12 cellular contexts compared by ENCODE assay signal in genomic region chr7:74798223-74798622, GRCh38. TPM values are rescaled to one million over a fixed set of nuclear protein-coding genes. Genes with fewer than 3 reads are reported as not detected.
DNase-seq lines count a peak whose midpoint lies in the region; ATAC-seq, FAIRE-seq and TF ChIP-seq lines count a peak whose summit lies in the region.
"Not testable (repeated sequence)": the region's sequence is repeated elsewhere in the genome, so short reads cannot be mapped to it uniquely, and the experiment has no call there.
"Had no signal": no experiment of that assay in that cellular context is flagged by ENCODE, and none has a peak within 500 bp of the region (broad histone marks: within the 10 kb centered on the region; RNA-seq: fewer than 3 reads in every experiment).

No MANE protein-coding gene starts in this region.

- not testable (repeated sequence) for H3K4me2 ChIP-seq in PC-3 (ENCODE audit: low read length); K562 (ENCODE audit: insufficient read depth, low read length)

- not testable (repeated sequence) for TF ChIP-seq POLR2A in K562 (conservative IDR thresholded peaks at IDR 0.05)

- POLR2A ChIA-PET in PC-3 (lab: Charles Lee; ENCODE audit: unreplicated experiment) = interaction anchor here (0.6 kb wide), 2 partner anchors 162 to 349 kb away, joined by 3 to 5 read pairs; no protein-coding TSS in a partner anchor
- POLR2A ChIA-PET in activated CD4-positive, alpha-beta T cell treated with anti-CD3 and anti-CD28 coated beads for 36 hours (lab: Charles Lee); K562 (lab: Yijun Ruan, JAX): not testable (repeated sequence)

- not testable (repeated sequence) for H3K27ac ChIP-seq in PC-3 (ENCODE audit: low read length); K562 (ENCODE audit: extremely low read depth, low read depth, low read length)

- 17% methylated on average over 2 of the region's 15 CpGs for WGBS in K562 (ENCODE audit: insufficient coverage, low coverage, missing lambda C conversion rate)

- not testable (repeated sequence) for H2AFZ ChIP-seq in PC-3 (ENCODE audit: low read length); K562 (ENCODE audit: low read depth, low read length)

- in situ Hi-C loops in K562 (cut with MboI) = not testable (repeated sequence)

- H3K4me1 Mint-ChIP-seq in Calu3 (ENCODE audit: low read depth, unreplicated experiment); activated CD4-positive, alpha-beta T cell treated with anti-CD3 and anti-CD28 coated beads for 36 hours; activated T-cell treated with anti-CD3 and anti-CD28 coated beads, Interleukin-2, amount 50 U/mL, for 72 hours (ENCODE audit: low read depth); stimulated activated naive CD8-positive, alpha-beta T cell treated with anti-CD3 and anti-CD28 coated beads, Interleukin-15, amount 100 ng/mL, for 72 hours: not testable (repeated sequence)

- H3K36me3 Mint-ChIP-seq in Calu3 (ENCODE audit: insufficient read depth, unreplicated experiment); activated CD4-positive, alpha-beta T cell treated with anti-CD3 and anti-CD28 coated beads for 36 hours (ENCODE audit: low read depth); activated T-cell treated with anti-CD3 and anti-CD28 coated beads, Interleukin-2, amount 50 U/mL, for 72 hours (ENCODE audit: insufficient read depth in 2 of 2): not testable (repeated sequence)

- H3K9me3 ChIP-seq in PC-3 (ENCODE audit: low read length); K562 (replicated peaks; ENCODE audit: control insufficient read depth, insufficient read depth, low read depth, low read length): not testable (repeated sequence)

- not testable (repeated sequence) for H3K9me1 ChIP-seq in K562 (ENCODE audit: control insufficient read depth, insufficient read depth, low read length)

- not testable (repeated sequence) for FAIRE-seq in K562 (lab: Jason Lieb, UNC)

- not testable (repeated sequence) for H3K27ac Mint-ChIP-seq in Calu3 (ENCODE audit: unreplicated experiment); activated CD4-positive, alpha-beta T cell treated with anti-CD3 and anti-CD28 coated beads for 36 hours; activated T-cell treated with anti-CD3 and anti-CD28 coated beads, Interleukin-2, amount 50 U/mL, for 72 hours; stimulated activated naive CD8-positive, alpha-beta T cell treated with anti-CD3 and anti-CD28 coated beads, Interleukin-15, amount 100 ng/mL, for 72 hours

- H4K20me1 ChIP-seq in PC-3 (ENCODE audit: low read length); K562 (replicated peaks; ENCODE audit: control insufficient read depth, insufficient read depth, low read length): not testable (repeated sequence)

- intact Hi-C loops in Calu3 (cut with micrococcal nuclease; ENCODE audit: unreplicated experiment); PC-3 (cut with micrococcal nuclease); activated CD4-positive, alpha-beta T cell treated with anti-CD3 and anti-CD28 coated beads for 36 hours (cut with DNase I, micrococcal nuclease); K562 (cut with micrococcal nuclease); left colon (cut with DNase I, micrococcal nuclease); posterior vena cava (cut with DNase I): not testable (repeated sequence)

- not testable (repeated sequence) for TF ChIP-seq EP300 in K562 (IDR thresholded peaks at IDR 0.05; ENCODE audit: low read length)

- not testable (repeated sequence) for H3K79me2 ChIP-seq in PC-3 (ENCODE audit: low read length); K562 (ENCODE audit: control insufficient read depth, insufficient read depth, low read length)

- TF ChIP-seq RAD21 in K562 (CRISPR knock-in tag; conservative IDR thresholded peaks at IDR 0.05 in 1 of 2, IDR thresholded peaks at IDR 0.05 in 1 of 2) = not testable (repeated sequence)

- H3K27me3 Mint-ChIP-seq in Calu3 (ENCODE audit: unreplicated experiment); activated CD4-positive, alpha-beta T cell treated with anti-CD3 and anti-CD28 coated beads for 36 hours; activated T-cell treated with anti-CD3 and anti-CD28 coated beads, Interleukin-2, amount 50 U/mL, for 72 hours (ENCODE audit: low read depth); stimulated activated naive CD8-positive, alpha-beta T cell treated with anti-CD3 and anti-CD28 coated beads, Interleukin-15, amount 100 ng/mL, for 72 hours: not testable (repeated sequence)

- H3K36me3 ChIP-seq in PC-3 (ENCODE audit: low read depth, low read length); K562 (ENCODE audit: control insufficient read depth, insufficient read depth, low read length): not testable (repeated sequence)

- not testable (repeated sequence) for ATAC-seq in PC-3; activated CD4-positive, alpha-beta T cell treated with anti-CD3 and anti-CD28 coated beads for 36 hours
- peak; percentile 19 to 24 for ATAC-seq in activated T-cell treated with anti-CD3 and anti-CD28 coated beads, Interleukin-2, amount 50 U/mL, for 72 hours (replicated peaks in 1 of 2)
- ATAC-seq in K562 (peak; percentile 83), left colon (peak; percentile 38)
- ATAC-seq in stimulated activated naive CD8-positive, alpha-beta T cell treated with anti-CD3 and anti-CD28 coated beads, Interleukin-15, amount 100 ng/mL, for 72 hours = peak; percentile 13

- H3K27me3 ChIP-seq in PC-3 (ENCODE audit: low read length); K562 (ENCODE audit: control insufficient read depth in 2 of 2, insufficient read depth in 2 of 2, low read length in 2 of 2): not testable (repeated sequence)

- not testable (repeated sequence) for H3K9me2 ChIP-seq in PC-3 (replicated peaks; ENCODE audit: low read length)

- not testable (repeated sequence) for H3K9me3 Mint-ChIP-seq in Calu3 (ENCODE audit: low read depth, unreplicated experiment); activated CD4-positive, alpha-beta T cell treated with anti-CD3 and anti-CD28 coated beads for 36 hours (ENCODE audit: low read depth); activated T-cell treated with anti-CD3 and anti-CD28 coated beads, Interleukin-2, amount 50 U/mL, for 72 hours; stimulated activated naive CD8-positive, alpha-beta T cell treated with anti-CD3 and anti-CD28 coated beads, Interleukin-15, amount 100 ng/mL, for 72 hours

- DNase-seq in Calu3; PC-3; activated T-cell treated with anti-CD3 and anti-CD28 coated beads, Interleukin-2, amount 50 U/mL, for 72 hours; K562 (ENCODE audit: extremely low read depth in 1 of 4, low spot score in 3 of 4); left colon; stimulated activated naive CD8-positive, alpha-beta T cell treated with anti-CD3 and anti-CD28 coated beads, Interleukin-15, amount 100 ng/mL, for 72 hours: not testable (repeated sequence)
- peak; percentile 9 for DNase-seq in activated CD4-positive, alpha-beta T cell treated with anti-CD3 and anti-CD28 coated beads for 36 hours
- DNase-seq in posterior vena cava (ENCODE audit: low spot score) = peak; percentile 5

- not testable (repeated sequence) for H3K4me3 Mint-ChIP-seq in Calu3 (ENCODE audit: low read depth, unreplicated experiment); activated CD4-positive, alpha-beta T cell treated with anti-CD3 and anti-CD28 coated beads for 36 hours; activated T-cell treated with anti-CD3 and anti-CD28 coated beads, Interleukin-2, amount 50 U/mL, for 72 hours; stimulated activated naive CD8-positive, alpha-beta T cell treated with anti-CD3 and anti-CD28 coated beads, Interleukin-15, amount 100 ng/mL, for 72 hours

- TSS peak; percentile 98 for BruUV-seq in Calu3 (replicated peaks; lab: Mats Ljungman, UMichigan)
- BruUV-seq in PC-3 (replicated peaks; lab: Mats Ljungman, UMichigan) = TSS peak; percentile 99
- BruUV-seq in K562 (replicated peaks; lab: Mats Ljungman, UMichigan) = not testable (repeated sequence)

- H3F3A ChIP-seq in PC-3 (ENCODE audit: low read length, unreplicated experiment) = not testable (repeated sequence)

- CTCF ChIA-PET in Calu3 (lab: Charles Lee); PC-3 (lab: Charles Lee); activated CD4-positive, alpha-beta T cell treated with anti-CD3 and anti-CD28 coated beads for 36 hours (lab: Charles Lee); K562 (lab: Yijun Ruan, JAX; ENCODE audit: low intra/inter-chr PET ratio): not testable (repeated sequence)

- not testable (repeated sequence) for H3K9ac ChIP-seq in PC-3 (ENCODE audit: low read length); K562 (ENCODE audit: insufficient read depth in 1 of 2, low read depth in 2 of 2, low read length in 2 of 2)

- TF ChIP-seq CTCF in Calu3 (IDR thresholded peaks at IDR 0.05; ENCODE audit: unreplicated experiment); PC-3 (conservative IDR thresholded peaks at IDR 0.05; ENCODE audit: low read depth, low read length); K562 (IDR thresholded peaks at IDR 0.05 in 2 of 3, conservative IDR thresholded peaks at IDR 0.05 in 1 of 3; ENCODE audit: insufficient read depth in 2 of 3, low read depth in 1 of 3, low read length in 3 of 3): not testable (repeated sequence)

- not testable (repeated sequence) for H3K4me3 ChIP-seq in PC-3 (ENCODE audit: low read length); K562

- not testable (repeated sequence) for H3K4me1 ChIP-seq in PC-3 (ENCODE audit: insufficient read depth, low read length); K562 (replicated peaks in 1 of 2; ENCODE audit: control insufficient read depth in 2 of 2, insufficient read depth in 2 of 2, low read length in 2 of 2)

RNA-seq across cellular contexts. Expression of gene NCF1, which starts 24.4 kb away (rescaled TPM):
- total RNA-seq in Calu3 (2022) (0.51 TPM in 1 of 2 replicates, not detected in the other), PC-3 (2014; rRNA removed) (not detected in 2 replicates), K562 (2014; rRNA removed) (0.29 TPM in 1 of 2 replicates, not detected in the other), K562 (2014; rRNA removed; fragmentation: Illumina TruSeq; extraction: Trizol) (not detected in 2 replicates), K562 (2015; rRNA removed; fragmentation: Illumina TruSeq; extraction: Trizol) (0.19 TPM in 1 of 2 replicates, not detected in the other), K562 (2021) (0.29 TPM in 1 of 2 replicates, not detected in the other), left colon (1 to 10 TPM; 2.9 to 4.4 TPM), posterior vena cava (1 to 10 TPM; 1.8 to 9.3 TPM)
- under 1 TPM; 0.35 to 0.78 TPM for total RNA-seq in activated CD4-positive, alpha-beta T cell treated with anti-CD3 and anti-CD28 coated beads for 36 hours
- 1 to 10 TPM; 1.8 to 3.8 TPM for total RNA-seq in activated T-cell treated with anti-CD3 and anti-CD28 coated beads, Interleukin-2, amount 50 U/mL, for 72 hours
- not detected in 2 replicates for total RNA-seq in K562 (2011; cell fraction: chromatin; rRNA removed; ENCODE audit: low replicate concordance)
- total RNA-seq in K562 (2011; cell fraction: nucleolus; rRNA removed) = not detected in 2 replicates
- total RNA-seq in K562 (2011; cell fraction: nucleoplasm; rRNA removed) = 0.99 TPM in 1 of 2 replicates, not detected in the other
- polyA plus RNA-seq in K562 (2011; rRNA removed) (0.07 TPM in 1 of 2 replicates, not detected in the other), K562 (2014; fragmentation: Illumina TruSeq; extraction: Trizol) (not detected in 2 replicates), K562 (2014; fragmentation: Nextera tagmentation; extraction: Ambion mirVana) (not detected), K562 (2014; rRNA removed) (0.26 TPM in 1 of 2 replicates, not detected in the other)
- polyA plus RNA-seq in K562 (2011; cell fraction: cytosol; rRNA removed) = 0.03 and 0.09 TPM in 2 replicates
- polyA plus RNA-seq in K562 (2011; cell fraction: nucleus; rRNA removed) = 0.14 and 0.49 TPM in 2 replicates
- polyA plus RNA-seq in K562 (2012) = 0.33 and 0.39 TPM in 2 replicates
- polyA minus RNA-seq in K562 (2011; rRNA and poly(A)+ RNA removed) = 0.12 and 0.21 TPM in 2 replicates
- polyA minus RNA-seq in K562 (2011; cell fraction: cytosol; rRNA and poly(A)+ RNA removed) = not detected in 2 replicates
- 0.13 TPM in 1 of 2 replicates, not detected in the other for polyA minus RNA-seq in K562 (2011; cell fraction: nucleus; rRNA and poly(A)+ RNA removed)
- total RNA-seq: Caco-2, Daoy, G401 had no signal
- polyA plus RNA-seq: BJ had no signal

RNA-seq across cellular contexts. Expression of gene GTF2IRD2, which starts 53.2 kb away (rescaled TPM):
- total RNA-seq in Calu3 (2022) (5.8 and 9.0 TPM in 2 replicates), PC-3 (2014; rRNA removed) (0.63 and 3.0 TPM in 2 replicates), K562 (2014; rRNA removed) (4.4 and 7.4 TPM in 2 replicates), K562 (2014; rRNA removed; fragmentation: Illumina TruSeq; extraction: Trizol) (1.9 and 2.6 TPM in 2 replicates), K562 (2015; rRNA removed; fragmentation: Illumina TruSeq; extraction: Trizol) (1.7 and 5.8 TPM in 2 replicates), K562 (2021) (7.5 and 7.9 TPM in 2 replicates), left colon (10 to 100 TPM; 17.3 to 21.2 TPM), posterior vena cava (10 to 100 TPM; 18.9 to 22.4 TPM)
- 1 to 10 TPM; 2.6 to 4.3 TPM for total RNA-seq in activated CD4-positive, alpha-beta T cell treated with anti-CD3 and anti-CD28 coated beads for 36 hours
- total RNA-seq in activated T-cell treated with anti-CD3 and anti-CD28 coated beads, Interleukin-2, amount 50 U/mL, for 72 hours = 10 to 100 TPM in 1 of 2 donors, 1 to 10 TPM in 1; 4.4 to 13.4 TPM
- total RNA-seq in K562 (2011; cell fraction: chromatin; rRNA removed; ENCODE audit: low replicate concordance) = 7.9 and 8.3 TPM in 2 replicates
- total RNA-seq in K562 (2011; cell fraction: nucleolus; rRNA removed) = 4.0 and 4.3 TPM in 2 replicates
- total RNA-seq in K562 (2011; cell fraction: nucleoplasm; rRNA removed) = 7.0 and 8.1 TPM in 2 replicates
- polyA plus RNA-seq in K562 (2011; rRNA removed) (9.7 and 11.0 TPM in 2 replicates), K562 (2014; fragmentation: Illumina TruSeq; extraction: Trizol) (3.2 and 5.2 TPM in 2 replicates), K562 (2014; fragmentation: Nextera tagmentation; extraction: Ambion mirVana) (1 to 10 TPM; 2.1 to 2.3 TPM), K562 (2014; rRNA removed) (7.0 and 8.1 TPM in 2 replicates)
- polyA plus RNA-seq in K562 (2011; cell fraction: cytosol; rRNA removed) = 5.7 and 6.2 TPM in 2 replicates
- polyA plus RNA-seq in K562 (2011; cell fraction: nucleus; rRNA removed) = 3.9 and 8.2 TPM in 2 replicates
- polyA plus RNA-seq in K562 (2012) = 12.6 and 15.2 TPM in 2 replicates
- 1.4 and 4.0 TPM in 2 replicates for polyA minus RNA-seq in K562 (2011; rRNA and poly(A)+ RNA removed)
- polyA minus RNA-seq in K562 (2011; cell fraction: cytosol; rRNA and poly(A)+ RNA removed) = 1.9 and 3.5 TPM in 2 replicates
- polyA minus RNA-seq in K562 (2011; cell fraction: nucleus; rRNA and poly(A)+ RNA removed) = 1.2 and 3.2 TPM in 2 replicates
